ENCODE assay signal across 8 cellular contexts in genomic region chr7:148932-149855, GRCh38. TPM values are rescaled to one million over a fixed set of nuclear protein-coding genes. Genes with fewer than 3 reads are reported as not detected.
A peak's percentile ranks its signal among the peaks of the same experiment; 100 is the strongest.
DNase-seq lines count a peak whose midpoint lies in the region; TF ChIP-seq lines count a peak whose summit lies in the region.

No MANE protein-coding gene starts in this region.

- peaks cover 49% of the 10 kb centered on the region for H3K4me1 Mint-ChIP-seq in nephron progenitor cell
- H3K4me1 Mint-ChIP-seq in stimulated activated naive CD8-positive, alpha-beta T cell treated with anti-CD3 and anti-CD28 coated beads, Interleukin-15, Interleukin-2, amounts not matched to agents 100 ng/mL and 50 ng/mL, for 24 hours (ENCODE audit: low read depth): peaks cover 31% of the 10 kb centered on the region

- H3K4me3 Mint-ChIP-seq in nephron progenitor cell: peak overlapping the region; percentile 95
- H3K4me3 Mint-ChIP-seq in stimulated activated naive CD8-positive, alpha-beta T cell treated with anti-CD3 and anti-CD28 coated beads, Interleukin-15, Interleukin-2, amounts not matched to agents 100 ng/mL and 50 ng/mL, for 24 hours: peak overlapping the region; percentile 91

- H3K9me3 ChIP-seq in ES-I3 (ENCODE audit: control insufficient read depth, insufficient read depth, low read length): no peaks in the 10 kb centered on the region
- H3K9me3 ChIP-seq in Loucy (ENCODE audit: insufficient read depth, low read depth, low read length): no peaks in the 10 kb centered on the region

- H2AFZ ChIP-seq in Loucy (ENCODE audit: low read length): peak overlapping the region; percentile 82

- H3F3A ChIP-seq in Loucy (ENCODE audit: low read depth): no peaks in the 10 kb centered on the region

- H4K20me1 ChIP-seq in Loucy (ENCODE audit: insufficient read depth, low read length, poor library complexity, severe bottlenecking): no peaks in the 10 kb centered on the region

- H3K27ac Mint-ChIP-seq in nephron progenitor cell: peak overlapping the region; percentile 100
- H3K27ac Mint-ChIP-seq in stimulated activated naive CD8-positive, alpha-beta T cell treated with anti-CD3 and anti-CD28 coated beads, Interleukin-15, Interleukin-2, amounts not matched to agents 100 ng/mL and 50 ng/mL, for 24 hours: peak overlapping the region; percentile 99

- H3K36me3 ChIP-seq in ES-I3 (ENCODE audit: insufficient read depth, low read length) (no peaks in the 10 kb centered on the region; the same call in 1 of the 2 replicates), H7 (replicated peaks; ENCODE audit: control insufficient read depth, insufficient read depth, low read length) (no peaks in the 10 kb centered on the region), Loucy (ENCODE audit: insufficient read depth, low read length) (no peaks in the 10 kb centered on the region)

- H3K9me2 ChIP-seq in Loucy (replicated peaks; ENCODE audit: low read depth, low read length): no peaks in the 10 kb centered on the region; the same call in 1 of the 2 replicates

- peak overlapping the region; percentile 78 for H3K9ac ChIP-seq in ES-I3 (ENCODE audit: low read depth, low read length)
- peak overlapping the region; percentile 99 for H3K9ac ChIP-seq in Loucy (ENCODE audit: low read depth, low read length, poor library complexity, severe bottlenecking)

- H3K4me3 ChIP-seq in H7 (ENCODE audit: insufficient read depth, low read depth, low read length) (peak overlapping the region; percentile 63), Loucy (ENCODE audit: low read length, poor library complexity, severe bottlenecking) (peak overlapping the region; percentile 95)

- peak; percentile 21 for TF ChIP-seq CTCF in Loucy (conservative IDR thresholded peaks at IDR 0.05; ENCODE audit: low read length)
- no peak for TF ChIP-seq CTCF in nephron progenitor cell (IDR thresholded peaks at IDR 0.05)

- peak overlapping the region; percentile 96 for H3K4me2 ChIP-seq in Loucy (ENCODE audit: low read depth, low read length, poor library complexity, severe bottlenecking)

- H3K79me2 ChIP-seq in Loucy (ENCODE audit: insufficient read depth, low read length): peaks cover 6% of the 10 kb centered on the region; the same call in 1 of the 2 replicates

- no peaks in the 10 kb centered on the region for H3K9me3 Mint-ChIP-seq in nephron progenitor cell
- H3K9me3 Mint-ChIP-seq in stimulated activated naive CD8-positive, alpha-beta T cell treated with anti-CD3 and anti-CD28 coated beads, Interleukin-15, Interleukin-2, amounts not matched to agents 100 ng/mL and 50 ng/mL, for 24 hours: no peaks in the 10 kb centered on the region

- H3K27me3 ChIP-seq in H7 (ENCODE audit: control insufficient read depth, insufficient read depth, low read length) (no peaks in the 10 kb centered on the region), Loucy (ENCODE audit: insufficient read depth, low read length, poor library complexity, severe bottlenecking) (no peaks in the 10 kb centered on the region)

- H3K4me1 ChIP-seq in ES-I3 (ENCODE audit: insufficient read depth, low read length) (no peaks in the 10 kb centered on the region; the same call in 1 of the 2 replicates), Loucy (ENCODE audit: insufficient read depth, low read length, poor library complexity, severe bottlenecking) (peaks cover 23% of the 10 kb centered on the region)

- H3K36me3 Mint-ChIP-seq in nephron progenitor cell (ENCODE audit: low read depth): peaks cover 22% of the 10 kb centered on the region
- H3K36me3 Mint-ChIP-seq in stimulated activated naive CD8-positive, alpha-beta T cell treated with anti-CD3 and anti-CD28 coated beads, Interleukin-15, Interleukin-2, amounts not matched to agents 100 ng/mL and 50 ng/mL, for 24 hours (ENCODE audit: low read depth): peaks cover 23% of the 10 kb centered on the region

- DNase-seq in H7: peak; percentile 100
- DNase-seq in SHP77 (lab: John Stamatoyannopoulos, UW): peak; percentile 97 to 98
- peak; percentile 95 for DNase-seq in activated gamma-delta T cell (lab: John Stamatoyannopoulos, UW)
- peak; percentile 100 for DNase-seq in fibroblast of the conjunctiva (ENCODE audit: low read depth)
- DNase-seq in nephron progenitor cell: peak; percentile 98

- H3K27me3 Mint-ChIP-seq in nephron progenitor cell (ENCODE audit: low read depth, poor library complexity): peaks cover 11% of the 10 kb centered on the region
- no peaks in the 10 kb centered on the region for H3K27me3 Mint-ChIP-seq in stimulated activated naive CD8-positive, alpha-beta T cell treated with anti-CD3 and anti-CD28 coated beads, Interleukin-15, Interleukin-2, amounts not matched to agents 100 ng/mL and 50 ng/mL, for 24 hours

RNA-seq across cellular contexts. Expression of gene FAM20C, which starts 43.2 kb away (rescaled TPM):
- total RNA-seq in H7 (2014; rRNA removed; shearing (Covaris generic)): 63.2 and 71.5 TPM in 2 replicates

Comparison
In these comparisons a context has a peak if more than half of its experiments do, and no peak if none do; other contexts are left out.
1. Peak in every context shown above with its lines: DNase-seq and H3K4me3 ChIP-seq.